8 cellular contexts compared by ENCODE assay signal in the genomic region with DNA sequence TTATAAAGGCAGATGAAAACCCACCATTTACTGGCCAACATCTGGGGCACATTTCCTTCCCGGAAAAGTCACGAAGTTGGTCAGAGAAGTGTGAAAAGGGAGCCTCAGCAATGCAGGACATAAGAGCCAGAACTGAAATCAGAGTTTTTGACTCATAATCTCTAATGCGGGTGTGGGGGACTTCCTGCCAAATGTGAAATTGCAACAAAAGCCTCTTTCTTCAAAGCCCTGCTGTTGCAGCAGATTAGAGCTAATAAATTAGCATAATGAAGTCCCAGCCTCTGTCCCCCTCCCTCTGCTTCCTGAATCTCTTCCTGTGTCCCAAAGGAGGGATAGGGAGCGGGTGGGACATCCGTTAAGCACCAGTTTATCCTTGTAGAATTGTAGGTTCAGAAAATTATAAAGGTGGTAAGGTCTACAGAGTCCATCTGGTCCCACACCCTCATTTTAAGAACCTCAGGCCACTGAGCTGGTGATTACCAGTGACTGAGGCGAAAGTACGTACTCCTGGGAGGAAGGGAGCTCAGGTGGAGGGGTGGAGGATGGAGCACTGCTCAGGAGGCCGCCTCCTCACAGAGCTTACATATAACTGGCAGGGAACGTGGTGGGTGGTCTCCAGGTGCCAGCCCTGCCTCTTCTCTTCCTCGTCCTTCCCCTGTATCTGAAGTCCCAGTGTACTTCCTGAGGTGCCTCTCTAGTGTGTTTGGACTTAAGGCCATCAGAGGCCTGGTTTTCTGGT. TPM values are rescaled to one million over a fixed set of nuclear protein-coding genes. Genes with fewer than 3 reads are reported as not detected.
DNase-seq lines count a peak whose midpoint lies in the region; ATAC-seq, FAIRE-seq and TF ChIP-seq lines count a peak whose summit lies in the region.

No MANE protein-coding gene starts in this region.

- FAIRE-seq in D721Med (lab: Jason Lieb, UNC) = no peak

- no peaks in the 10 kb centered on the region for H3K27me3 Mint-ChIP-seq in CD4-positive, alpha-beta T cell
- H3K27me3 Mint-ChIP-seq in T-cell = no peaks in the 10 kb centered on the region
- H3K27me3 Mint-ChIP-seq in activated CD8-positive, alpha-beta memory T cell treated with anti-CD3 and anti-CD28 coated beads, Interleukin-2, amount 10 ng/mL, durations not matched to agents 7 days and 5 days = no peaks in the 10 kb centered on the region

- ATAC-seq in CD4-positive, alpha-beta T cell (ENCODE audit: poor library complexity) = no peak
- peak; percentile 77 for ATAC-seq in GM19463 (IDR thresholded peaks at IDR 0.05; ENCODE audit: unreplicated experiment)
- ATAC-seq in T-cell (replicated peaks in 1 of 4) = no peak
- no peak for ATAC-seq in activated CD8-positive, alpha-beta memory T cell treated with anti-CD3 and anti-CD28 coated beads, Interleukin-2, amount 10 ng/mL, durations not matched to agents 7 days and 5 days

- H3K27ac Mint-ChIP-seq in CD4-positive, alpha-beta T cell = peak overlapping the region; percentile 25
- peak overlapping the region; percentile 61 to 75 for H3K27ac Mint-ChIP-seq in T-cell
- H3K27ac Mint-ChIP-seq in activated CD8-positive, alpha-beta memory T cell treated with anti-CD3 and anti-CD28 coated beads, Interleukin-2, amount 10 ng/mL, durations not matched to agents 7 days and 5 days = no peak overlapping the region

- no peaks in the 10 kb centered on the region for H3K9me3 Mint-ChIP-seq in CD4-positive, alpha-beta T cell
- no peaks in the 10 kb centered on the region for H3K9me3 Mint-ChIP-seq in T-cell
- H3K9me3 Mint-ChIP-seq in activated CD8-positive, alpha-beta memory T cell treated with anti-CD3 and anti-CD28 coated beads, Interleukin-2, amount 10 ng/mL, durations not matched to agents 7 days and 5 days (ENCODE audit: low read depth) = no peaks in the 10 kb centered on the region

- POLR2A ChIA-PET in CD4-positive, alpha-beta T cell (lab: Charles Lee) = interaction anchor here (1.4 kb wide), 1 partner anchor 148 kb away, joined by 3 read pairs; no protein-coding TSS in a partner anchor
- POLR2A ChIA-PET in T-cell (lab: Charles Lee) = interaction anchor here in 1 of 2 donors (0.7 kb wide), 1 partner anchor 31 kb away, joined by 3 read pairs; no protein-coding TSS in a partner anchor

- peaks cover 81% of the 10 kb centered on the region for H3K36me3 Mint-ChIP-seq in CD4-positive, alpha-beta T cell (ENCODE audit: low read depth)
- peaks cover 50% of the 10 kb centered on the region for H3K36me3 Mint-ChIP-seq in T-cell
- H3K36me3 Mint-ChIP-seq in activated CD8-positive, alpha-beta memory T cell treated with anti-CD3 and anti-CD28 coated beads, Interleukin-2, amount 10 ng/mL, durations not matched to agents 7 days and 5 days = peaks cover 49% of the 10 kb centered on the region

- intact Hi-C loops in CD4-positive, alpha-beta T cell (cut with DNase I, micrococcal nuclease) = no loop called here

- H3K27ac ChIP-seq in CD4-positive, alpha-beta T cell (ENCODE audit: low read depth, low read length) = no peak overlapping the region

- DNase-seq in CD4-positive, alpha-beta T cell = no peak
- DNase-seq in T-cell (no peak), left kidney (ENCODE audit: low read depth, low spot score) (peak; percentile 38), NCI-H1930 (lab: John Stamatoyannopoulos, UW) (no peak), D721Med (ENCODE audit: insufficient read length, low spot score) (no peak), NCI-H2107 treated with DMSO at 0.1 percent for 48 hours (lab: John Stamatoyannopoulos, UW; ENCODE audit: unreplicated experiment) (no peak)
- no peak for DNase-seq in activated CD8-positive, alpha-beta memory T cell treated with anti-CD3 and anti-CD28 coated beads, Interleukin-2, amount 10 ng/mL, durations not matched to agents 7 days and 5 days

- H3K9me3 ChIP-seq in CD4-positive, alpha-beta T cell (ENCODE audit: control insufficient read depth, low read length) = no peaks in the 10 kb centered on the region

- TF ChIP-seq CTCF in CD4-positive, alpha-beta T cell (IDR thresholded peaks at IDR 0.05) = no peak
- no peak for TF ChIP-seq CTCF in D721Med (IDR thresholded peaks at IDR 0.05; ENCODE audit: insufficient read depth, missing control alignments)

- no peak overlapping the region for H3K4me3 Mint-ChIP-seq in CD4-positive, alpha-beta T cell
- H3K4me3 Mint-ChIP-seq in T-cell = no peak overlapping the region
- no peak overlapping the region for H3K4me3 Mint-ChIP-seq in activated CD8-positive, alpha-beta memory T cell treated with anti-CD3 and anti-CD28 coated beads, Interleukin-2, amount 10 ng/mL, durations not matched to agents 7 days and 5 days

- peaks cover 51% of the 10 kb centered on the region for H3K4me1 Mint-ChIP-seq in CD4-positive, alpha-beta T cell (ENCODE audit: low read depth)
- H3K4me1 Mint-ChIP-seq in T-cell = peaks cover 48 to 74% (median 57%) of the 10 kb centered on the region in 3 donors
- H3K4me1 Mint-ChIP-seq in activated CD8-positive, alpha-beta memory T cell treated with anti-CD3 and anti-CD28 coated beads, Interleukin-2, amount 10 ng/mL, durations not matched to agents 7 days and 5 days = peaks cover 29% of the 10 kb centered on the region

- H3K27me3 ChIP-seq in CD4-positive, alpha-beta T cell (ENCODE audit: control insufficient read depth, insufficient read depth, low read length) = no peaks in the 10 kb centered on the region

- CTCF ChIA-PET in CD4-positive, alpha-beta T cell (lab: Charles Lee) = no interaction called here
- CTCF ChIA-PET in T-cell (lab: Charles Lee) = interaction anchor here (0.6 to 2.3 kb wide), 3 partner anchors 116 to 1124 kb away, joined by 3 to 10 read pairs (median 3); no protein-coding TSS in a partner anchor
- CTCF ChIA-PET in activated CD8-positive, alpha-beta memory T cell treated with anti-CD3 and anti-CD28 coated beads, Interleukin-2, amount 10 ng/mL, durations not matched to agents 7 days and 5 days (lab: Charles Lee) = interaction anchor here (1.5 kb wide), 1 partner anchor 147 kb away, joined by 3 read pairs; no protein-coding TSS in a partner anchor

RNA-seq across cellular contexts. Expression of gene ST6GAL1, which starts 35.0 kb away (rescaled TPM):
- total RNA-seq in CD4-positive, alpha-beta T cell = 10 to 100 TPM; 27.6 to 29.1 TPM
- total RNA-seq in T-cell = 100 to 1,000 TPM; 148 to 237 (median 212) TPM
- total RNA-seq in activated CD8-positive, alpha-beta memory T cell treated with anti-CD3 and anti-CD28 coated beads, Interleukin-2, amount 10 ng/mL, durations not matched to agents 7 days and 5 days = 100 to 1,000 TPM in 1 of 2 experiments, 10 to 100 TPM in 1; 77.9 to 102 TPM
